13 cellular contexts compared by ENCODE assay signal in genomic region chr6:158206740-158207451, GRCh38. TPM values are rescaled to one million over a fixed set of nuclear protein-coding genes. Genes with fewer than 3 reads are reported as not detected.
DNase-seq lines count a peak whose midpoint lies in the region; TF ChIP-seq lines count a peak whose summit lies in the region.
"Had no signal": no experiment of that assay in that cellular context is flagged by ENCODE, and none has a peak within 500 bp of the region (broad histone marks: within the 10 kb centered on the region; RNA-seq: fewer than 3 reads in every experiment).

No MANE protein-coding gene starts in this region.

- peaks cover 12% of the 10 kb centered on the region for H3K4me1 ChIP-seq in mesodermal cell (ENCODE audit: control insufficient read depth, insufficient read depth, low read length, poor library complexity, severe bottlenecking)
- H3K4me1 ChIP-seq: lower lobe of right lung had no signal

- WGBS in mesodermal cell (ENCODE audit: insufficient coverage in 2 of 2), 2 experiments: 90 to 94% methylated on average over 4 to 5 of the region's 7 CpGs

- POLR2A ChIA-PET in activated CD4-positive, alpha-beta memory T cell treated with anti-CD3 and anti-CD28 coated beads, Interleukin-2, amount 10 ng/mL, durations not matched to agents 7 days and 5 days (lab: Charles Lee): interaction anchor here (0.9 to 1.9 kb wide), 7 partner anchors 23 to 443 kb away, joined by 3 to 6 read pairs (median 4); partner anchors contain the start of genes DYNLT1, GTF2H5, SERAC1 and SYTL3

- no peak for TF ChIP-seq CTCF in GM13977 (IDR thresholded peaks at IDR 0.05; ENCODE audit: extremely low read depth, insufficient read depth, missing control alignments)

- peaks cover 7% of the 10 kb centered on the region for H3K36me3 Mint-ChIP-seq in T-helper 1 cell treated with Interleukin-12 subunit alpha and Interleukin-12 subunit beta and Interleukin-4 antibody, amounts not matched to agents 30 μg/mL and 1 μg/mL, for 36 hours (ENCODE audit: low read depth)
- H3K36me3 Mint-ChIP-seq in activated CD4-positive, alpha-beta memory T cell treated with anti-CD3 and anti-CD28 coated beads, Interleukin-2, amount 10 ng/mL, durations not matched to agents 7 days and 5 days (ENCODE audit: low read depth): peaks cover 4% of the 10 kb centered on the region

- H3K36me3 ChIP-seq in mesodermal cell (ENCODE audit: control insufficient read depth, insufficient read depth, low read length): no peaks in the 10 kb centered on the region
- H3K36me3 ChIP-seq: lower lobe of right lung, ovary had no signal

- no peaks in the 10 kb centered on the region for H3K9me3 ChIP-seq in mesodermal cell (ENCODE audit: control insufficient read depth, low read length)
- H3K9me3 ChIP-seq: lower lobe of right lung, ovary had no signal

- in situ Hi-C loops in GM13977 (cut with MboI; ENCODE audit: low pct_unique_long_range_greater_than_20kb, low sequenced_read_pairs, unreplicated experiment): loop anchor here (25.0 kb wide), 1 partner anchor 780 kb away; no protein-coding TSS in a partner anchor

- CTCF ChIA-PET in activated CD4-positive, alpha-beta memory T cell treated with anti-CD3 and anti-CD28 coated beads, Interleukin-2, amount 10 ng/mL, durations not matched to agents 7 days and 5 days (lab: Charles Lee): interaction anchor here (1.2 to 2.6 kb wide), 2 partner anchors 12 to 14 kb away, joined by 4 to 12 read pairs; no protein-coding TSS in a partner anchor

- H3K4me3 ChIP-seq in mesodermal cell (ENCODE audit: extremely low read depth, insufficient read depth, low read length, poor library complexity, severe bottlenecking): no peak overlapping the region
- H3K4me3 ChIP-seq: lower lobe of right lung, ovary had no signal

- peak overlapping the region; percentile 5 for H3K27ac ChIP-seq in mesodermal cell (ENCODE audit: low read depth, low read length, severe bottlenecking)
- H3K27ac ChIP-seq: lower lobe of right lung, ovary had no signal

- peaks cover 45% of the 10 kb centered on the region for H3K4me1 Mint-ChIP-seq in T-helper 1 cell treated with Interleukin-12 subunit alpha and Interleukin-12 subunit beta and Interleukin-4 antibody, amounts not matched to agents 30 μg/mL and 1 μg/mL, for 36 hours (ENCODE audit: low read depth)
- peaks cover 41% of the 10 kb centered on the region for H3K4me1 Mint-ChIP-seq in activated CD4-positive, alpha-beta memory T cell treated with anti-CD3 and anti-CD28 coated beads, Interleukin-2, amount 10 ng/mL, durations not matched to agents 7 days and 5 days

- peak overlapping the region; percentile 67 for H3K4me3 Mint-ChIP-seq in T-helper 1 cell treated with Interleukin-12 subunit alpha and Interleukin-12 subunit beta and Interleukin-4 antibody, amounts not matched to agents 30 μg/mL and 1 μg/mL, for 36 hours
- H3K4me3 Mint-ChIP-seq in activated CD4-positive, alpha-beta memory T cell treated with anti-CD3 and anti-CD28 coated beads, Interleukin-2, amount 10 ng/mL, durations not matched to agents 7 days and 5 days: peak overlapping the region; percentile 35

- DNase-seq in T-helper 1 cell (no peak), HCEC 1CT (peak; percentile 5), NCI-H1436 (lab: John Stamatoyannopoulos, UW) (no peak), GM13977 (ENCODE audit: low spot score) (no peak), NCI-H82 treated with DMSO at 0.1 percent for 48 hours (lab: John Stamatoyannopoulos, UW; ENCODE audit: unreplicated experiment) (no peak)
- no peak for DNase-seq in activated CD4-positive, alpha-beta memory T cell treated with anti-CD3 and anti-CD28 coated beads, Interleukin-2, amount 10 ng/mL, durations not matched to agents 7 days and 5 days
- DNase-seq: aorta; effector CD8-positive, alpha-beta T cell; lower lobe of right lung; NCI-H2227 treated with DMSO at 0.1 percent for 48 hours; ovary had no signal

- H3K27me3 Mint-ChIP-seq in T-helper 1 cell treated with Interleukin-12 subunit alpha and Interleukin-12 subunit beta and Interleukin-4 antibody, amounts not matched to agents 30 μg/mL and 1 μg/mL, for 36 hours (ENCODE audit: low read depth): no peaks in the 10 kb centered on the region
- no peaks in the 10 kb centered on the region for H3K27me3 Mint-ChIP-seq in activated CD4-positive, alpha-beta memory T cell treated with anti-CD3 and anti-CD28 coated beads, Interleukin-2, amount 10 ng/mL, durations not matched to agents 7 days and 5 days

- H3K9me3 Mint-ChIP-seq in T-helper 1 cell treated with Interleukin-12 subunit alpha and Interleukin-12 subunit beta and Interleukin-4 antibody, amounts not matched to agents 30 μg/mL and 1 μg/mL, for 36 hours: no peaks in the 10 kb centered on the region
- H3K9me3 Mint-ChIP-seq in activated CD4-positive, alpha-beta memory T cell treated with anti-CD3 and anti-CD28 coated beads, Interleukin-2, amount 10 ng/mL, durations not matched to agents 7 days and 5 days: peaks cover 3% of the 10 kb centered on the region

- H3K27ac Mint-ChIP-seq in T-helper 1 cell treated with Interleukin-12 subunit alpha and Interleukin-12 subunit beta and Interleukin-4 antibody, amounts not matched to agents 30 μg/mL and 1 μg/mL, for 36 hours: peak overlapping the region; percentile 95
- H3K27ac Mint-ChIP-seq in activated CD4-positive, alpha-beta memory T cell treated with anti-CD3 and anti-CD28 coated beads, Interleukin-2, amount 10 ng/mL, durations not matched to agents 7 days and 5 days: peak overlapping the region; percentile 85

RNA-seq across cellular contexts. Expression of gene GTF2H5, which starts 38.7 kb away (rescaled TPM):
- 10 to 100 TPM; 18.7 to 20.3 TPM for total RNA-seq in activated CD4-positive, alpha-beta memory T cell treated with anti-CD3 and anti-CD28 coated beads, Interleukin-2, amount 10 ng/mL, durations not matched to agents 7 days and 5 days
- 19.0 TPM for polyA plus RNA-seq in mesodermal cell (2013, experiment 1 of 2)
- 29.9 TPM for polyA plus RNA-seq in mesodermal cell (2013, experiment 2 of 2)

RNA-seq across cellular contexts. Expression of gene SERAC1, which starts 38.8 kb away (rescaled TPM):
- total RNA-seq in activated CD4-positive, alpha-beta memory T cell treated with anti-CD3 and anti-CD28 coated beads, Interleukin-2, amount 10 ng/mL, durations not matched to agents 7 days and 5 days: 1 to 10 TPM; 6.1 to 7.0 TPM
- 12.1 TPM for polyA plus RNA-seq in mesodermal cell (2013, experiment 1 of 2)
- polyA plus RNA-seq in mesodermal cell (2013, experiment 2 of 2): 12.0 TPM
